Comparison of ENCODE assay signal across 1 cellular context in genomic region chr13:51331354-51331861, GRCh38.
TF ChIP-seq lines count a peak whose summit lies in the region.

No MANE protein-coding gene starts in this region.

TF ChIP-seq in GM12878, 131 proteins besides CTCF, POLR2A, EP300 and RAD21 (continued from another document):
- no peak for TF ChIP-seq MLLT1 (IDR thresholded peaks at IDR 0.05)
- TF ChIP-seq RUNX3 (IDR thresholded peaks at IDR 0.05; ENCODE audit: low read length) = peak; percentile 77
- no peak for TF ChIP-seq CBX3 (IDR thresholded peaks at IDR 0.05; ENCODE audit: borderline replicate concordance, low read depth)
- peak; percentile 50 for TF ChIP-seq ZNF384 (IDR thresholded peaks at IDR 0.05; ENCODE audit: borderline replicate concordance, low read depth, low read length)
- no peak for TF ChIP-seq JUND (IDR thresholded peaks at IDR 0.05; ENCODE audit: low read depth, low read length)
- peak; percentile 61 to 67; a peak in 3 of 4 replicates for TF ChIP-seq BHLHE40 (IDR thresholded peaks at IDR 0.05; ENCODE audit: borderline replicate concordance in 1 of 2, low read depth in 2 of 2, low read length in 1 of 2)
- no peak for TF ChIP-seq ELK1 (IDR thresholded peaks at IDR 0.05; ENCODE audit: low read depth, low read length)
- TF ChIP-seq IKZF2 (IDR thresholded peaks at IDR 0.05) = peak in 1 of 2 experiments; percentile 6; a peak in 2 of 4 replicates
- no peak for TF ChIP-seq RB1 (IDR thresholded peaks at IDR 0.05; ENCODE audit: borderline replicate concordance)
- peak; percentile 40 for TF ChIP-seq USF1 (IDR thresholded peaks at IDR 0.05; ENCODE audit: borderline replicate concordance, extremely low read length, insufficient read depth, low read depth, low read length)
- peak in 1 of 2 experiments; percentile 35; a peak in 1 of 3 replicates for TF ChIP-seq EGR1 (IDR thresholded peaks at IDR 0.05; ENCODE audit: borderline replicate concordance in 1 of 2, low read depth in 2 of 2, low read length in 2 of 2)
- peak; percentile 36; the same call in 1 of the 2 replicates for TF ChIP-seq ZNF687 (IDR thresholded peaks at IDR 0.05)
- peak; percentile 82 for TF ChIP-seq RAD51 (IDR thresholded peaks at IDR 0.05)
- no peak for TF ChIP-seq TCF12 (IDR thresholded peaks at IDR 0.05; ENCODE audit: low read depth, low read length)
- TF ChIP-seq POU2F2 (IDR thresholded peaks at IDR 0.05; ENCODE audit: borderline replicate concordance, low read depth, low read length) = peak; percentile 29; the same call in 1 of the 3 replicates
- no peak for TF ChIP-seq TARDBP (IDR thresholded peaks at IDR 0.05; ENCODE audit: borderline replicate concordance)
- TF ChIP-seq GABPA (IDR thresholded peaks at IDR 0.05; ENCODE audit: low read depth) = no peak
- TF ChIP-seq MEF2A (IDR thresholded peaks at IDR 0.05; ENCODE audit: insufficient read depth, low read depth, low read length) = 0 out of 2 replicates have a peak, but pooled peaks have one; percentile 28
- no peak for TF ChIP-seq SKIL (IDR thresholded peaks at IDR 0.05; ENCODE audit: low read depth, poor library complexity, severe bottlenecking)
- TF ChIP-seq GATAD2B (conservative IDR thresholded peaks at IDR 0.05; ENCODE audit: low read depth) = 0 out of 2 replicates have a peak, but pooled peaks have one; percentile 26
- 0 out of 4 replicates have a peak, but pooled peaks of 1 of the 2 experiments have one; percentile 6 for TF ChIP-seq ETV6 (conservative IDR thresholded peaks at IDR 0.05 in 1 of 2, IDR thresholded peaks at IDR 0.05 in 1 of 2; ENCODE audit: borderline replicate concordance in 1 of 2, low read depth in 1 of 2)
- peak; percentile 67; the same call in 1 of the 2 replicates for TF ChIP-seq EED (IDR thresholded peaks at IDR 0.05; ENCODE audit: low read depth)
- TF ChIP-seq RELB (IDR thresholded peaks at IDR 0.05; ENCODE audit: low read depth) = peak; percentile 18
- 0 out of 2 replicates have a peak, but pooled peaks have one; percentile 16 for TF ChIP-seq CREM (IDR thresholded peaks at IDR 0.05; ENCODE audit: low read depth)
TF ChIP-seq in GM12878: peak in this region for 21.
